In genomic region chr15:92394327-92395175, GRCh38 we compare ENCODE assay signal across 1 cellular context.
TF ChIP-seq lines count a peak whose summit lies in the region.

No MANE protein-coding gene starts in this region.

TF ChIP-seq in H1, 55 proteins besides CTCF, POLR2A, EP300 and RAD21 (continued from another document):
- no peak for TF ChIP-seq ATF2 (IDR thresholded peaks at IDR 0.05; ENCODE audit: low read length)
- TF ChIP-seq TCF12 (IDR thresholded peaks at IDR 0.05; ENCODE audit: low read depth, low read length) = no peak
- peak; percentile 54 for TF ChIP-seq ASH2L (IDR thresholded peaks at IDR 0.05; ENCODE audit: low read length)
- TF ChIP-seq, protein P1, sequence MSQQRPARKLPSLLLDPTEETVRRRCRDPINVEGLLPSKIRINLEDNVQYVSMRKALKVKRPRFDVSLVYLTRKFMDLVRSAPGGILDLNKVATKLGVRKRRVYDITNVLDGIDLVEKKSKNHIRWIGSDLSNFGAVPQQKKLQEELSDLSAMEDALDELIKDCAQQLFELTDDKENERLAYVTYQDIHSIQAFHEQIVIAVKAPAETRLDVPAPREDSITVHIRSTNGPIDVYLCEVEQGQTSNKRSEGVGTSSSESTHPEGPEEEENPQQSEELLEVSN (IDR thresholded peaks at IDR 0.05) = peak; percentile 34; the same call in 1 of the 2 replicates
- TF ChIP-seq EZH2 (IDR thresholded peaks at IDR 0.05; ENCODE audit: low read depth, low read length, severe bottlenecking) = peak; percentile 43
- peak; percentile 87 for TF ChIP-seq KDM4A (IDR thresholded peaks at IDR 0.05; ENCODE audit: low read depth, low read length, severe bottlenecking)
- 0 out of 4 replicates have a peak, but pooled peaks of 1 of the 2 experiments have one; percentile 34 for TF ChIP-seq HDAC2 (IDR thresholded peaks at IDR 0.05; ENCODE audit: borderline replicate concordance in 1 of 2, low read depth in 2 of 2, low read length in 2 of 2)
- TF ChIP-seq MAX (IDR thresholded peaks at IDR 0.05) = 0 out of 2 replicates have a peak, but pooled peaks have one; percentile 23
- TF ChIP-seq KDM1A (IDR thresholded peaks at IDR 0.05; ENCODE audit: borderline replicate concordance, low read length) = peak; percentile 68; the same call in 1 of the 2 replicates
